In the genomic region with DNA sequence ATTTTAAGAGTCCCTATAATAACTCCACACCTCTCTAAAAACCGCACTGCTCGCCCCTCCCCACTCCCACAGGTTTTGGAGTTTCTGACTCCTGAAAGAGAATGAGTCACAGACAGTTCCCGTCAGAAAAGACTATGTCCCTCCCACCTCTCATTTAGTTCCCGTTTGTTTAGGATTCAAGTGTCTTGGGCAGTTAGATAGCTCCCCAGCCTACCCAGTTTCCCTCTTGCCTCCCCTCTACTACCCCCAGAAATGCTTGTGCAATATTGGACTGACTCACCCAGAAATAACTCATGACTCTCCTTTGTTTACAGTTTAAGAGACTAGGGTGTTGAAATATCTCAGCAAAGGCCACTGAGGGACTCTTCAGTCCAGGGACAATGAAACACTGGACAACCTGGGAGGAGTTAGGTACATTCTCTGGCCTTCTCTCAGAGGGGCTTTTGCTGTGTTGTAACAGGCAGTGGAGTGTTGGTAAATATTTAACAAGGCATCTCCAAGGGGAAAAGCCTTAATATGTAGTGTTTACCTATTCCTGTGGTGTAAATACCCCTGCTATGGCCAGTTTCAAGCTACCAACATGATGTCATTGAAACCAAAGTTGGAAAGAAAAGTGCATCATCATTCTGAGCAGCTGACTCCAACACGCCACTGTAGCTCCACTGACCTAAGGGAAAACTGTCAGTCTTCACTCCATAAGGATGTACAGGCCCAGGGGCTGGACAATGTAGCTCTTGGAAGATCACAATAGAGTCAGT, we compare ENCODE assay signal across 8 cellular contexts.
DNase-seq lines count a peak whose midpoint lies in the region; TF ChIP-seq lines count a peak whose summit lies in the region.

No MANE protein-coding gene starts in this region.

- H3K4me1 ChIP-seq in stomach smooth muscle (ENCODE audit: control insufficient read depth, insufficient read depth, low read length) = peaks cover 13% of the 10 kb centered on the region

- H3K4me3 Mint-ChIP-seq in nephron (no peak overlapping the region), glutamatergic neuron (ENCODE audit: unreplicated experiment) (no peak overlapping the region)

- peak overlapping the region; percentile 14 to 22 for H3K4me3 ChIP-seq in stomach smooth muscle (ENCODE audit: low read length in 2 of 2)

- peak overlapping the region; percentile 82 for H3K27ac ChIP-seq in stomach smooth muscle (ENCODE audit: low read length)

- H3K27me3 ChIP-seq in stomach smooth muscle (ENCODE audit: control insufficient read depth in 1 of 2, insufficient read depth in 2 of 2, low read length in 2 of 2) = no peaks in the 10 kb centered on the region

- DNase-seq in DMS79 (lab: John Stamatoyannopoulos, UW) = peak; percentile 9
- no peak for DNase-seq in HEK293T (ENCODE audit: extremely low spot score)
- DNase-seq in NCI-H226 = peak; percentile 100
- DNase-seq in activated CD8-positive, alpha-beta memory T cell treated with anti-CD3 and anti-CD28 coated beads for 24 hours = peak; percentile 75
- DNase-seq in erythroblast (lab: John Stamatoyannopoulos, UW) = peak; percentile 81 to 91
- DNase-seq in glutamatergic neuron = no peak

- POLR2A ChIA-PET in HEK293T (lab: Yijun Ruan, JAX) = interaction anchor here (0.6 to 5.7 kb wide), 10 partner anchors 15 to 114 kb away, joined by 3 to 55 read pairs (median 4); a partner anchor contains a TSS

- TF ChIP-seq POLR2A in erythroblast (IDR thresholded peaks at IDR 0.05; ENCODE audit: low read length) = peak; percentile 26

- H3K36me3 ChIP-seq in stomach smooth muscle (ENCODE audit: control insufficient read depth in 2 of 2, insufficient read depth in 2 of 2, low read length in 2 of 2) = no peaks in the 10 kb centered on the region

- TF ChIP-seq CTCF in nephron (IDR thresholded peaks at IDR 0.05; ENCODE audit: unreplicated experiment in 3 of 3) (no peak), glutamatergic neuron (IDR thresholded peaks at IDR 0.05; ENCODE audit: partially characterized antibody, unreplicated experiment) (no peak)

- no peaks in the 10 kb centered on the region for H3K36me3 Mint-ChIP-seq in nephron (ENCODE audit: low read depth)
- H3K36me3 Mint-ChIP-seq in glutamatergic neuron (ENCODE audit: unreplicated experiment) = no peaks in the 10 kb centered on the region

- H3K9me3 Mint-ChIP-seq in nephron (peaks cover 4% of the 10 kb centered on the region), glutamatergic neuron (ENCODE audit: unreplicated experiment) (peaks cover 9% of the 10 kb centered on the region)

- H3K9ac ChIP-seq in stomach smooth muscle (ENCODE audit: low read length in 2 of 2) = no peak overlapping the region

- H3K27ac Mint-ChIP-seq in nephron (peak overlapping the region; percentile 19 to 43 (median 39)), glutamatergic neuron (ENCODE audit: unreplicated experiment) (no peak overlapping the region)

- H3K9me3 ChIP-seq in stomach smooth muscle (ENCODE audit: control insufficient read depth in 2 of 2, low read length in 2 of 2) = no peaks in the 10 kb centered on the region

- CTCF ChIA-PET in HEK293T (lab: Yijun Ruan, JAX) = interaction anchor here (0.9 to 1.4 kb wide), 4 partner anchors 104 to 563 kb away, joined by 3 read pairs; no protein-coding TSS in a partner anchor

- no peaks in the 10 kb centered on the region for H3K27me3 Mint-ChIP-seq in nephron (ENCODE audit: low read depth)
- peaks cover 3% of the 10 kb centered on the region for H3K27me3 Mint-ChIP-seq in glutamatergic neuron (ENCODE audit: unreplicated experiment)

- H3K4me1 Mint-ChIP-seq in nephron (peaks cover 27% of the 10 kb centered on the region), glutamatergic neuron (ENCODE audit: low read depth, unreplicated experiment) (peaks cover 2% of the 10 kb centered on the region)

TF ChIP-seq in HEK293T, 16 proteins besides CTCF, POLR2A, EP300 and RAD21:
- TF ChIP-seq, protein P1, sequence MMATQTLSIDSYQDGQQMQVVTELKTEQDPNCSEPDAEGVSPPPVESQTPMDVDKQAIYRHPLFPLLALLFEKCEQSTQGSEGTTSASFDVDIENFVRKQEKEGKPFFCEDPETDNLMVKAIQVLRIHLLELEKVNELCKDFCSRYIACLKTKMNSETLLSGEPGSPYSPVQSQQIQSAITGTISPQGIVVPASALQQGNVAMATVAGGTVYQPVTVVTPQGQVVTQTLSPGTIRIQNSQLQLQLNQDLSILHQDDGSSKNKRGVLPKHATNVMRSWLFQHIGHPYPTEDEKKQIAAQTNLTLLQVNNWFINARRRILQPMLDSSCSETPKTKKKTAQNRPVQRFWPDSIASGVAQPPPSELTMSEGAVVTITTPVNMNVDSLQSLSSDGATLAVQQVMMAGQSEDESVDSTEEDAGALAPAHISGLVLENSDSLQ (IDR thresholded peaks at IDR 0.05) = peak; percentile 35; the same call in 1 of the 2 replicates
- no peak for TF ChIP-seq ARNT (IDR thresholded peaks at IDR 0.05)
TF ChIP-seq in HEK293T: peak in this region for 1.

Comparison
In these comparisons a context has a peak if more than half of its experiments do, and no peak if none do; other contexts are left out.
1. DNase-seq: peak in DMS79 (single experiment), NCI-H226 (single experiment), activated CD8-positive, alpha-beta memory T cell treated with anti-CD3 and anti-CD28 coated beads for 24 hours (single experiment) and erythroblast (2 of 2); none in HEK293T (single experiment) and glutamatergic neuron (single experiment).